Comparison of ENCODE assay signal across 19 cellular contexts in the genomic region with DNA sequence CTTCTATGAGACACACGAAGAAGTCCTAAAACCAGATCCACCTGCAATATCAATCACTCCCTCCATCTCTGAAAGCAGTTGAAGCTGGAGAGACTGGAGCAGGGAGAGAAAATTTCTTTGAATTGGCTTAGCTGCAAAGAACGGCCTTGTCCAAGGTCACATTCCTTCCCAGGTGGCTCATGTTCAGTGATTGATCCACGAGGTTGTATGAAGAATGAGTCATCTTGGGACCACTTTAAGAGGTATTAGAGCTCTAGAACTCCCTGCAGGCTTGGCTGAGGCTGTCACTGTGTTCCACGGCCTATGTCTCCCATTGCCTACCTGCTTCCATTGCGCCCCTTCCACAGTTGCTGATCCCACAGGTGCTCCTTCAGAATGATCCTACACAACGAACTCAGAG.
A peak's percentile ranks its signal among the peaks of the same experiment; 100 is the strongest.
DNase-seq lines count a peak whose midpoint lies in the region; ATAC-seq and TF ChIP-seq lines count a peak whose summit lies in the region.
"Had no signal": no experiment of that assay in that cellular context is flagged by ENCODE, and none has a peak within 500 bp of the region (broad histone marks: within the 10 kb centered on the region; RNA-seq: fewer than 3 reads in every experiment).

No MANE protein-coding gene starts in this region.

- H3K27ac ChIP-seq in suprapubic skin: no peak overlapping the region
- H3K27ac ChIP-seq: SK-N-MC had no signal

- DNase-seq in HT1080 (ENCODE audit: low read depth) (peak; percentile 15), NCI-H69 (lab: John Stamatoyannopoulos, UW) (peak; percentile 15), choroid plexus epithelial cell (ENCODE audit: low read depth) (peak; percentile 52), neural crest cell (ENCODE audit: low read depth, low spot score) (no peak), suprapubic skin (ENCODE audit: low spot score in 2 of 2) (no peak), NOMO-1 treated with dmso at 0.1 percent for 144 hours (lab: John Stamatoyannopoulos, UW; ENCODE audit: unreplicated experiment) (no peak)
- no peak for DNase-seq in activated CD8-positive, alpha-beta memory T cell treated with anti-CD3 and anti-CD28 coated beads, Interleukin-2, amount 50 U/mL, for 48 hours
- DNase-seq: Calu3; CD4-positive, alpha-beta T cell; DMS79 treated with DMSO at 0.1 percent for 48 hours; GF-D8; HFFc6; MM.1S; NCI-H226; NCI-H526 treated with DMSO at 0.1 percent for 48 hours; T-helper 1 cell had no signal

- H3K36me3 ChIP-seq in suprapubic skin: no peaks in the 10 kb centered on the region

- H3K4me1 ChIP-seq in suprapubic skin: no peaks in the 10 kb centered on the region

- ATAC-seq in HG03565 (IDR thresholded peaks at IDR 0.05; ENCODE audit: unreplicated experiment): no peak

- no peak overlapping the region for H3K4me3 ChIP-seq in choroid plexus epithelial cell (ENCODE audit: low read depth, low read length)
- H3K4me3 ChIP-seq in suprapubic skin: no peak overlapping the region
- H3K4me3 ChIP-seq: SK-N-MC had no signal

- no peaks in the 10 kb centered on the region for H3K9me3 ChIP-seq in suprapubic skin

- no peak for TF ChIP-seq POLR2A in suprapubic skin (IDR thresholded peaks at IDR 0.05)

- no peaks in the 10 kb centered on the region for H3K36me3 Mint-ChIP-seq in neural crest cell (ENCODE audit: low read depth)

- peaks cover 5% of the 10 kb centered on the region for H3K9me3 Mint-ChIP-seq in neural crest cell
- H3K9me3 Mint-ChIP-seq: CD4-positive, alpha-beta T cell; HFFc6 had no signal

- TF ChIP-seq CTCF in choroid plexus epithelial cell (conservative IDR thresholded peaks at IDR 0.05; ENCODE audit: low read depth, low read length): no peak
- TF ChIP-seq CTCF in neural crest cell (conservative IDR thresholded peaks at IDR 0.05): no peak
- no peak for TF ChIP-seq CTCF in suprapubic skin (IDR thresholded peaks at IDR 0.05)

- no peaks in the 10 kb centered on the region for H3K27me3 ChIP-seq in suprapubic skin

- H3K27me3 Mint-ChIP-seq in neural crest cell (ENCODE audit: low read depth): no peaks in the 10 kb centered on the region
- H3K27me3 Mint-ChIP-seq: CD4-positive, alpha-beta T cell had no signal

- 76% methylated on average over 6 of the region's 6 CpGs for whole genome bisulfite sequencing in suprapubic skin

- H3K4me1 Mint-ChIP-seq in neural crest cell: peaks cover 13% of the 10 kb centered on the region
- H3K4me1 Mint-ChIP-seq: B cell had no signal

- TF ChIP-seq EP300 in suprapubic skin (IDR thresholded peaks at IDR 0.05): no peak

- H3K27ac Mint-ChIP-seq in neural crest cell (ENCODE audit: unreplicated experiment): peak overlapping the region; percentile 14
- H3K27ac Mint-ChIP-seq: B cell; CD4-positive, alpha-beta T cell; HFFc6 had no signal

- H3K4me3 Mint-ChIP-seq in neural crest cell: no peak overlapping the region
- H3K4me3 Mint-ChIP-seq: B cell; CD4-positive, alpha-beta T cell; HFFc6 had no signal

Comparison
In these comparisons a context has a peak if more than half of its experiments do, and no peak if none do; other contexts are left out.
1. DNase-seq: peak in HT1080 (single experiment), NCI-H69 (single experiment) and choroid plexus epithelial cell (single experiment); none in neural crest cell (single experiment), suprapubic skin (0 of 2), activated CD8-positive, alpha-beta memory T cell treated with anti-CD3 and anti-CD28 coated beads, Interleukin-2, amount 50 U/mL, for 48 hours (single experiment) and NOMO-1 treated with dmso at 0.1 percent for 144 hours (single experiment).